In genomic region chr1:62325696-62326095, GRCh38 we compare ENCODE assay signal across 19 cellular contexts. TPM values are rescaled to one million over a fixed set of nuclear protein-coding genes. Genes with fewer than 3 reads are reported as not detected.
DNase-seq lines count a peak whose midpoint lies in the region; FAIRE-seq and TF ChIP-seq lines count a peak whose summit lies in the region.
"Had no signal": no experiment of that assay in that cellular context is flagged by ENCODE, and none has a peak within 500 bp of the region (broad histone marks: within the 10 kb centered on the region; RNA-seq: fewer than 3 reads in every experiment).

No MANE protein-coding gene starts in this region.

- H2AFZ ChIP-seq in astrocyte (ENCODE audit: low read depth, low read length) = no peak overlapping the region
- H2AFZ ChIP-seq in keratinocyte (ENCODE audit: control insufficient read depth, low read length) = no peak overlapping the region

- H3K4me1 ChIP-seq in astrocyte (ENCODE audit: insufficient read depth, low read length) (peaks cover 18% of the 10 kb centered on the region), keratinocyte (ENCODE audit: control insufficient read depth, extremely low read depth, insufficient read depth, low read length) (peaks cover 27% of the 10 kb centered on the region), left ventricle myocardium inferior (no peaks in the 10 kb centered on the region)

- peaks cover 30% of the 10 kb centered on the region for H3K4me1 Mint-ChIP-seq in astrocyte (ENCODE audit: low read depth, unreplicated experiment)
- H3K4me1 Mint-ChIP-seq in activated T-cell treated with anti-CD3 and anti-CD28 coated beads, Interleukin-2, amount 50 U/mL, for 24 hours (ENCODE audit: low read depth) = peaks cover 2% of the 10 kb centered on the region
- H3K4me1 Mint-ChIP-seq: activated naive CD8-positive, alpha-beta T cell treated with anti-CD3 and anti-CD28 coated beads, Interleukin-2, amount 50 U/mL, for 24 hours had no signal

- intact Hi-C loops in left ventricle myocardium inferior (cut with micrococcal nuclease) = no loop called here

- H3K9me3 ChIP-seq in astrocyte (ENCODE audit: insufficient read depth, low read depth, low read length) (no peaks in the 10 kb centered on the region), keratinocyte (ENCODE audit: control insufficient read depth, low read depth, low read length) (no peaks in the 10 kb centered on the region), left ventricle myocardium inferior (replicated peaks) (no peaks in the 10 kb centered on the region)

- no peak for DNase-seq in H54 (ENCODE audit: insufficient read length, low spot score)
- DNase-seq in astrocyte (ENCODE audit: low read depth) = peak; percentile 92
- peak; percentile 64 for DNase-seq in keratinocyte (ENCODE audit: low read depth, low spot score)
- DNase-seq in stromal cell of bone marrow (ENCODE audit: low read depth) = peak; percentile 31
- no peak for DNase-seq in activated T-cell treated with anti-CD3 and anti-CD28 coated beads, Interleukin-2, amount 50 U/mL, for 24 hours
- DNase-seq in left ventricle myocardium inferior = no peak
- no peak for DNase-seq in activated CD4-positive, CD25-positive, alpha-beta regulatory T cell treated with anti-CD3 and anti-CD28 coated beads, Interleukin-2, amount 50 U/mL, for 72 hours
- DNase-seq: activated CD4-positive, alpha-beta T cell treated with anti-CD3 and anti-CD28 coated beads for 1 hour; activated naive CD8-positive, alpha-beta T cell treated with anti-CD3 and anti-CD28 coated beads, Interleukin-2, amount 50 U/mL, for 24 hours; CD4-positive, alpha-beta T cell; dermis blood vessel endothelial cell; midbrain; NCI-H146; NCI-H524 treated with DMSO at 0.1 percent for 48 hours; stimulated activated CD4-positive, alpha-beta T cell treated with anti-CD3 and anti-CD28 coated beads, Interleukin-2, amount 100 ng/mL, for 24 hours had no signal

- H3K27me3 Mint-ChIP-seq in astrocyte (ENCODE audit: low read depth, unreplicated experiment) = no peaks in the 10 kb centered on the region
- peaks cover 19% of the 10 kb centered on the region for H3K27me3 Mint-ChIP-seq in activated T-cell treated with anti-CD3 and anti-CD28 coated beads, Interleukin-2, amount 50 U/mL, for 24 hours

- H3K9me1 ChIP-seq in keratinocyte (ENCODE audit: control insufficient read depth, extremely low read depth, insufficient read depth, low read length) = no peaks in the 10 kb centered on the region

- no peak for TF ChIP-seq POLR2A in H54 (IDR thresholded peaks at IDR 0.05; ENCODE audit: low read depth, low read length)

- H3K27me3 ChIP-seq in astrocyte (ENCODE audit: insufficient read depth, low read length) (no peaks in the 10 kb centered on the region), keratinocyte (ENCODE audit: control insufficient read depth, extremely low read depth, insufficient read depth, low read length) (no peaks in the 10 kb centered on the region), left ventricle myocardium inferior (ENCODE audit: low read depth) (peaks cover 21% of the 10 kb centered on the region)

- peaks cover 3% of the 10 kb centered on the region for H3K9me3 Mint-ChIP-seq in astrocyte (ENCODE audit: unreplicated experiment)
- no peaks in the 10 kb centered on the region for H3K9me3 Mint-ChIP-seq in activated T-cell treated with anti-CD3 and anti-CD28 coated beads, Interleukin-2, amount 50 U/mL, for 24 hours
- H3K9me3 Mint-ChIP-seq: activated naive CD8-positive, alpha-beta T cell treated with anti-CD3 and anti-CD28 coated beads, Interleukin-2, amount 50 U/mL, for 24 hours; CD4-positive, alpha-beta T cell had no signal

- H3K4me2 ChIP-seq in astrocyte (ENCODE audit: low read length) (peak overlapping the region; percentile 14), keratinocyte (ENCODE audit: control insufficient read depth, extremely low read depth, insufficient read depth, low read depth, low read length) (peak overlapping the region; percentile 48)
- H3K4me2 ChIP-seq: KMS-11 had no signal

- H3K79me2 ChIP-seq in astrocyte (ENCODE audit: insufficient read depth, low read length) (no peaks in the 10 kb centered on the region), keratinocyte (ENCODE audit: control insufficient read depth, insufficient read depth, low read length) (no peaks in the 10 kb centered on the region)

- no peak overlapping the region for H3K9ac ChIP-seq in astrocyte (ENCODE audit: low read length)
- H3K9ac ChIP-seq in keratinocyte (ENCODE audit: control insufficient read depth, extremely low read depth, insufficient read depth, low read length) = peak overlapping the region; percentile 25
- H3K9ac ChIP-seq: KMS-11 had no signal

- H3K4me3 ChIP-seq in astrocyte (ENCODE audit: insufficient read depth, low read depth, low read length) (no peak overlapping the region), keratinocyte (ENCODE audit: control insufficient read depth in 2 of 3, extremely low read depth in 1 of 3, insufficient read depth in 2 of 3, low read depth in 1 of 3, low read length in 3 of 3) (peak overlapping the region in 1 of 3 experiments; percentile 4), left ventricle myocardium inferior (no peak overlapping the region)

- H3K27ac ChIP-seq in astrocyte (ENCODE audit: low read depth, low read length) (peak overlapping the region; percentile 28), keratinocyte (ENCODE audit: control insufficient read depth, insufficient read depth, low read length) (peak overlapping the region; percentile 48), left ventricle myocardium inferior (replicated peaks) (no peak overlapping the region)
- H3K27ac ChIP-seq: KMS-11 had no signal

- H3K4me3 Mint-ChIP-seq in astrocyte (ENCODE audit: unreplicated experiment) = no peak overlapping the region
- H3K4me3 Mint-ChIP-seq in activated T-cell treated with anti-CD3 and anti-CD28 coated beads, Interleukin-2, amount 50 U/mL, for 24 hours = no peak overlapping the region
- H3K4me3 Mint-ChIP-seq: activated naive CD8-positive, alpha-beta T cell treated with anti-CD3 and anti-CD28 coated beads, Interleukin-2, amount 50 U/mL, for 24 hours; CD4-positive, alpha-beta T cell had no signal

- FAIRE-seq in H54 (lab: Jason Lieb, UNC) (peak; percentile 90), astrocyte (lab: Jason Lieb, UNC) (peak; percentile 47), keratinocyte (lab: Jason Lieb, UNC) (peak; percentile 5)
- FAIRE-seq: G401.6, GM18507 had no signal

- no peaks in the 10 kb centered on the region for H3K36me3 Mint-ChIP-seq in astrocyte (ENCODE audit: low read depth, unreplicated experiment)
- no peaks in the 10 kb centered on the region for H3K36me3 Mint-ChIP-seq in activated T-cell treated with anti-CD3 and anti-CD28 coated beads, Interleukin-2, amount 50 U/mL, for 24 hours (ENCODE audit: low read depth)

- H3K36me3 ChIP-seq in astrocyte (ENCODE audit: insufficient read depth, low read length) (no peaks in the 10 kb centered on the region), keratinocyte (ENCODE audit: control insufficient read depth in 2 of 2, extremely low read depth in 1 of 2, insufficient read depth in 2 of 2, low read length in 2 of 2) (no peaks in the 10 kb centered on the region), left ventricle myocardium inferior (no peaks in the 10 kb centered on the region)

- TF ChIP-seq CTCF in astrocyte (IDR thresholded peaks at IDR 0.05; ENCODE audit: insufficient read depth, low read depth, low read length) (no peak), keratinocyte (optimal IDR thresholded peaks at IDR 0.05 in 1 of 3, IDR thresholded peaks at IDR 0.05 in 1 of 3, conservative IDR thresholded peaks at IDR 0.05 in 1 of 3; ENCODE audit: extremely low read depth in 1 of 3, insufficient read depth in 2 of 3, low read length in 3 of 3) (no peak), left ventricle myocardium inferior (IDR thresholded peaks at IDR 0.05; ENCODE audit: borderline replicate concordance) (no peak)

- peak overlapping the region; percentile 95 for H3K27ac Mint-ChIP-seq in astrocyte (ENCODE audit: unreplicated experiment)
- no peak overlapping the region for H3K27ac Mint-ChIP-seq in activated T-cell treated with anti-CD3 and anti-CD28 coated beads, Interleukin-2, amount 50 U/mL, for 24 hours
- H3K27ac Mint-ChIP-seq: activated naive CD8-positive, alpha-beta T cell treated with anti-CD3 and anti-CD28 coated beads, Interleukin-2, amount 50 U/mL, for 24 hours; CD4-positive, alpha-beta T cell had no signal

- dilution Hi-C loops in keratinocyte (cut with MboI; ENCODE audit: extremely low pct_ligation_motif_present, low sequenced_read_pairs) = no loop called here

- H4K20me1 ChIP-seq in astrocyte (ENCODE audit: insufficient read depth, low read length) = no peaks in the 10 kb centered on the region
- H4K20me1 ChIP-seq in keratinocyte (ENCODE audit: control insufficient read depth, extremely low read depth, insufficient read depth, low read length) = no peaks in the 10 kb centered on the region

RNA-seq across cellular contexts. Expression of gene KANK4, which starts 6.5 kb away (rescaled TPM):
- total RNA-seq in astrocyte (8.5 and 14.5 TPM in 2 replicates), left ventricle myocardium inferior (0.11 TPM)
- polyA plus RNA-seq in keratinocyte = 0.92 to 8.5 TPM (median 2.1 TPM) in 3 replicates
- 0.95 TPM for polyA plus RNA-seq in keratinocyte (2011; ENCODE audit: low read depth)
- polyA plus RNA-seq in keratinocyte (2011; cell fraction: cytosol; rRNA removed) = 2.9 and 3.6 TPM in 2 replicates
- polyA plus RNA-seq in keratinocyte (2011; cell fraction: nucleus; rRNA removed) = 7.6 and 8.3 TPM in 2 replicates
- polyA plus RNA-seq in keratinocyte (2012; ENCODE audit: low replicate concordance) = 0.96 and 1.2 TPM in 2 replicates
- 1.7 to 11.1 TPM (median 4.2 TPM) in 3 replicates for polyA minus RNA-seq in keratinocyte
- polyA minus RNA-seq in keratinocyte (2011; cell fraction: cytosol; rRNA and poly(A)+ RNA removed) = 2.7 TPM
- 8.2 and 13.7 TPM in 2 replicates for polyA minus RNA-seq in keratinocyte (2011; cell fraction: nucleus; rRNA and poly(A)+ RNA removed)
- total RNA-seq: CD4-positive, alpha-beta T cell; dermis blood vessel endothelial cell; fibroblast of villous mesenchyme had no signal

Comparison
In these comparisons a context has a peak if more than half of its experiments do, and no peak if none do; other contexts are left out.
1. DNase-seq: peak in astrocyte (single experiment), keratinocyte (single experiment) and stromal cell of bone marrow (single experiment); none in H54 (single experiment), activated T-cell treated with anti-CD3 and anti-CD28 coated beads, Interleukin-2, amount 50 U/mL, for 24 hours (single experiment), left ventricle myocardium inferior (single experiment) and activated CD4-positive, CD25-positive, alpha-beta regulatory T cell treated with anti-CD3 and anti-CD28 coated beads, Interleukin-2, amount 50 U/mL, for 72 hours (single experiment).